Comparison of ENCODE assay signal across 6 cellular contexts in genomic region chr1:121389895-121390560, GRCh38.
DNase-seq lines count a peak whose midpoint lies in the region; ATAC-seq lines count a peak whose summit lies in the region.
"Not testable (repeated sequence)": the region's sequence is repeated elsewhere in the genome, so short reads cannot be mapped to it uniquely, and the experiment has no call there.

No MANE protein-coding gene starts in this region.

- not testable (repeated sequence) for H3K9me3 Mint-ChIP-seq in activated CD4-positive, alpha-beta T cell treated with anti-CD3 and anti-CD28 coated beads for 36 hours (ENCODE audit: low read depth); activated T-cell treated with anti-CD3 and anti-CD28 coated beads, Interleukin-2, amount 50 U/mL, for 72 hours; activated naive CD4-positive, alpha-beta T cell treated with anti-CD3 and anti-CD28 coated beads, Interleukin-2, amount 50 U/mL, for 72 hours; central memory CD8-positive, alpha-beta T cell; natural killer cell treated with Interleukin-12 subunit alpha and Interleukin-12 subunit beta and Interleukin-15 and Interleukin-18, amount 100 ng/mL, for 72 hours

- H3K27ac Mint-ChIP-seq in activated CD4-positive, alpha-beta T cell treated with anti-CD3 and anti-CD28 coated beads for 36 hours; activated T-cell treated with anti-CD3 and anti-CD28 coated beads, Interleukin-2, amount 50 U/mL, for 72 hours; activated naive CD4-positive, alpha-beta T cell treated with anti-CD3 and anti-CD28 coated beads, Interleukin-2, amount 50 U/mL, for 72 hours; central memory CD8-positive, alpha-beta T cell (ENCODE audit: low read depth); natural killer cell treated with Interleukin-12 subunit alpha and Interleukin-12 subunit beta and Interleukin-15 and Interleukin-18, amount 100 ng/mL, for 72 hours: not testable (repeated sequence)

- not testable (repeated sequence) for DNase-seq in activated CD4-positive, alpha-beta T cell treated with anti-CD3 and anti-CD28 coated beads for 36 hours; activated T-cell treated with anti-CD3 and anti-CD28 coated beads, Interleukin-2, amount 50 U/mL, for 72 hours; activated naive CD4-positive, alpha-beta T cell treated with anti-CD3 and anti-CD28 coated beads, Interleukin-2, amount 50 U/mL, for 72 hours (ENCODE audit: low spot score in 2 of 2); central memory CD8-positive, alpha-beta T cell (ENCODE audit: low spot score in 2 of 2); natural killer cell treated with Interleukin-12 subunit alpha and Interleukin-12 subunit beta and Interleukin-15 and Interleukin-18, amount 100 ng/mL, for 72 hours (ENCODE audit: low spot score); stimulated activated naive CD8-positive, alpha-beta T cell treated with anti-CD3 and anti-CD28 coated beads, Interleukin-15, Interleukin-2, amounts not matched to agents 100 U/mL and 50 U/mL, for 24 hours

- CTCF ChIA-PET in activated CD4-positive, alpha-beta T cell treated with anti-CD3 and anti-CD28 coated beads for 36 hours (lab: Charles Lee) = not testable (repeated sequence)

- peak; percentile 42 for ATAC-seq in activated CD4-positive, alpha-beta T cell treated with anti-CD3 and anti-CD28 coated beads for 36 hours
- peak; percentile 59 to 68 for ATAC-seq in activated T-cell treated with anti-CD3 and anti-CD28 coated beads, Interleukin-2, amount 50 U/mL, for 72 hours (replicated peaks in 1 of 2)
- peak; percentile 78 to 83 for ATAC-seq in activated naive CD4-positive, alpha-beta T cell treated with anti-CD3 and anti-CD28 coated beads, Interleukin-2, amount 50 U/mL, for 72 hours
- ATAC-seq in central memory CD8-positive, alpha-beta T cell (replicated peaks; ENCODE audit: extremely low read depth, poor library complexity, severe bottlenecking) = peak; percentile 6
- peak; percentile 54 to 88 for ATAC-seq in natural killer cell treated with Interleukin-12 subunit alpha and Interleukin-12 subunit beta and Interleukin-15 and Interleukin-18, amount 100 ng/mL, for 72 hours
- ATAC-seq in stimulated activated naive CD8-positive, alpha-beta T cell treated with anti-CD3 and anti-CD28 coated beads, Interleukin-15, Interleukin-2, amounts not matched to agents 100 U/mL and 50 U/mL, for 24 hours = peak; percentile 49

- not testable (repeated sequence) for H3K4me1 Mint-ChIP-seq in activated CD4-positive, alpha-beta T cell treated with anti-CD3 and anti-CD28 coated beads for 36 hours; activated T-cell treated with anti-CD3 and anti-CD28 coated beads, Interleukin-2, amount 50 U/mL, for 72 hours (ENCODE audit: low read depth); central memory CD8-positive, alpha-beta T cell; natural killer cell treated with Interleukin-12 subunit alpha and Interleukin-12 subunit beta and Interleukin-15 and Interleukin-18, amount 100 ng/mL, for 72 hours (ENCODE audit: low read depth in 2 of 2)

- POLR2A ChIA-PET in activated CD4-positive, alpha-beta T cell treated with anti-CD3 and anti-CD28 coated beads for 36 hours (lab: Charles Lee) = not testable (repeated sequence)

- not testable (repeated sequence) for H3K4me3 Mint-ChIP-seq in activated CD4-positive, alpha-beta T cell treated with anti-CD3 and anti-CD28 coated beads for 36 hours; activated T-cell treated with anti-CD3 and anti-CD28 coated beads, Interleukin-2, amount 50 U/mL, for 72 hours; central memory CD8-positive, alpha-beta T cell; natural killer cell treated with Interleukin-12 subunit alpha and Interleukin-12 subunit beta and Interleukin-15 and Interleukin-18, amount 100 ng/mL, for 72 hours

- H3K36me3 Mint-ChIP-seq in activated CD4-positive, alpha-beta T cell treated with anti-CD3 and anti-CD28 coated beads for 36 hours (ENCODE audit: low read depth); activated T-cell treated with anti-CD3 and anti-CD28 coated beads, Interleukin-2, amount 50 U/mL, for 72 hours (ENCODE audit: insufficient read depth in 2 of 2); activated naive CD4-positive, alpha-beta T cell treated with anti-CD3 and anti-CD28 coated beads, Interleukin-2, amount 50 U/mL, for 72 hours; central memory CD8-positive, alpha-beta T cell (ENCODE audit: insufficient read depth); natural killer cell treated with Interleukin-12 subunit alpha and Interleukin-12 subunit beta and Interleukin-15 and Interleukin-18, amount 100 ng/mL, for 72 hours: not testable (repeated sequence)

- intact Hi-C loops in activated CD4-positive, alpha-beta T cell treated with anti-CD3 and anti-CD28 coated beads for 36 hours (cut with DNase I, micrococcal nuclease) = not testable (repeated sequence)

- not testable (repeated sequence) for H3K27me3 Mint-ChIP-seq in activated CD4-positive, alpha-beta T cell treated with anti-CD3 and anti-CD28 coated beads for 36 hours; activated T-cell treated with anti-CD3 and anti-CD28 coated beads, Interleukin-2, amount 50 U/mL, for 72 hours (ENCODE audit: low read depth); central memory CD8-positive, alpha-beta T cell; natural killer cell treated with Interleukin-12 subunit alpha and Interleukin-12 subunit beta and Interleukin-15 and Interleukin-18, amount 100 ng/mL, for 72 hours

Comparison
In these comparisons a context has a peak if more than half of its experiments do, and no peak if none do; other contexts are left out.
1. ATAC-seq: peak in every context shown above with its lines; median percentile 80 in activated naive CD4-positive, alpha-beta T cell treated with anti-CD3 and anti-CD28 coated beads, Interleukin-2, amount 50 U/mL, for 72 hours; 71 in natural killer cell treated with Interleukin-12 subunit alpha and Interleukin-12 subunit beta and Interleukin-15 and Interleukin-18, amount 100 ng/mL, for 72 hours; 64 in activated T-cell treated with anti-CD3 and anti-CD28 coated beads, Interleukin-2, amount 50 U/mL, for 72 hours; 49 in stimulated activated naive CD8-positive, alpha-beta T cell treated with anti-CD3 and anti-CD28 coated beads, Interleukin-15, Interleukin-2, amounts not matched to agents 100 U/mL and 50 U/mL, for 24 hours; 42 in activated CD4-positive, alpha-beta T cell treated with anti-CD3 and anti-CD28 coated beads for 36 hours; 6 in central memory CD8-positive, alpha-beta T cell.